1 cellular context compared by ENCODE assay signal in the genomic region with DNA sequence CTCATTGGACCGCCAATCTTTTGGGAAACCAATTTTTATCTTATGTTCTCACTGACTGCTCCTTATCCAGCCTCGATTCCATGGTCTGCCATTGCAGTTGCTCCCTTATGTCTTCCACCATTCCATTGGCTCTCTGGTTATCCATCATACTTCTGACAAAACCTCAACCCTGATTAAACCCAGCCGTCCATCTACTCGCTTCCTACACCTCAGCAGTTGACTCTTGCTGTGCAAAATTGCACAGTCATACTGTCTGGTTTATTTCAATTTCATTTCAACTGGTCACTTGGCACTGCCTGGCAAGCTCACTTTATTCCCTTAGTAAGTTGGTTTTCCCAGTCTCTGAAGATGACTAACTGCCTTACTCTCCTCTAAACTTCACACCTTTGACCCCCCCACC.
TF ChIP-seq lines count a peak whose summit lies in the region.

No MANE protein-coding gene starts in this region.

TF ChIP-seq in HepG2, 621 proteins besides CTCF, POLR2A, EP300 and RAD21 (continued from another document):
- TF ChIP-seq, protein P1, sequence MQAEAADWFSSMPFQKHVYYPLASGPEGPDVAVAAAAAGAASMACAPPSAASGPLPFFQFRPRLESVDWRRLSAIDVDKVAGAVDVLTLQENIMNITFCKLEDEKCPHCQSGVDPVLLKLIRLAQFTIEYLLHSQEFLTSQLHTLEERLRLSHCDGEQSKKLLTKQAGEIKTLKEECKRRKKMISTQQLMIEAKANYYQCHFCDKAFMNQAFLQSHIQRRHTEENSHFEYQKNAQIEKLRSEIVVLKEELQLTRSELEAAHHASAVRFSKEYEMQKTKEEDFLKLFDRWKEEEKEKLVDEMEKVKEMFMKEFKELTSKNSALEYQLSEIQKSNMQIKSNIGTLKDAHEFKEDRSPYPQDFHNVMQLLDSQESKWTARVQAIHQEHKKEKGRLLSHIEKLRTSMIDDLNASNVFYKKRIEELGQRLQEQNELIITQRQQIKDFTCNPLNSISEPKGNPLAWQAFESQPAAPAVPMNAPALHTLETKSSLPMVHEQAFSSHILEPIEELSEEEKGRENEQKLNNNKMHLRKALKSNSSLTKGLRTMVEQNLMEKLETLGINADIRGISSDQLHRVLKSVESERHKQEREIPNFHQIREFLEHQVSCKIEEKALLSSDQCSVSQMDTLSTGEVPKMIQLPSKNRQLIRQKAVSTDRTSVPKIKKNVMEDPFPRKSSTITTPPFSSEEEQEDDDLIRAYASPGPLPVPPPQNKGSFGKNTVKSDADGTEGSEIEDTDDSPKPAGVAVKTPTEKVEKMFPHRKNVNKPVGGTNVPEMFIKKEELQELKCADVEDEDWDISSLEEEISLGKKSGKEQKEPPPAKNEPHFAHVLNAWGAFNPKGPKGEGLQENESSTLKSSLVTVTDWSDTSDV (CRISPR knock-in tag; IDR thresholded peaks at IDR 0.05), result no peak
